In genomic region chr9:120532891-120533290, GRCh38 we compare ENCODE assay signal across 20 cellular contexts. TPM values are rescaled to one million over a fixed set of nuclear protein-coding genes. Genes with fewer than 3 reads are reported as not detected.
DNase-seq lines count a peak whose midpoint lies in the region; ATAC-seq and TF ChIP-seq lines count a peak whose summit lies in the region.
"Had no signal": no experiment of that assay in that cellular context is flagged by ENCODE, and none has a peak within 500 bp of the region (broad histone marks: within the 10 kb centered on the region; RNA-seq: fewer than 3 reads in every experiment).

No MANE protein-coding gene starts in this region.

- TF ChIP-seq CTCF in mammary epithelial cell (conservative IDR thresholded peaks at IDR 0.05 in 1 of 2, IDR thresholded peaks at IDR 0.05 in 1 of 2; ENCODE audit: extremely low read depth in 1 of 2, insufficient read depth in 1 of 2, low read depth in 1 of 2, low read length in 2 of 2) (no peak), nephron progenitor cell (IDR thresholded peaks at IDR 0.05) (no peak), vagina (IDR thresholded peaks at IDR 0.05) (no peak), GM23338 (conservative IDR thresholded peaks at IDR 0.05; ENCODE audit: low read depth in 2 of 2) (no peak)

- no peak for DNase-seq in activated naive CD8-positive, alpha-beta T cell treated with anti-CD3 and anti-CD28 coated beads, Interleukin-2, amount 50 U/mL, for 24 hours
- DNase-seq in mammary epithelial cell, result no peak
- DNase-seq in nephron progenitor cell, result no peak
- DNase-seq in vagina (ENCODE audit: extremely low spot score in 2 of 2), result no peak
- DNase-seq in GM23338 (ENCODE audit: low spot score), result no peak
- no peak for DNase-seq in stimulated activated CD4-positive, alpha-beta T cell treated with anti-CD3 and anti-CD28 coated beads, Interleukin-1b, Interleukin-23, amount 100 ng/mL, for 48 hours
- DNase-seq in NCI-H226, result no peak
- DNase-seq: activated CD4-positive, CD25-positive, alpha-beta regulatory T cell; activated CD8-positive, alpha-beta memory T cell treated with anti-CD3 and anti-CD28 coated beads for 24 hours; effector memory CD8-positive, alpha-beta T cell; NCI-H1105 treated with DMSO at 0.1 percent for 48 hours; NCI-H2107; NCI-H526; nucleus accumbens; SIG-M5; stimulated activated CD4-positive, alpha-beta T cell treated with anti-CD3 and anti-CD28 coated beads, Interleukin-4, amount 100 ng/mL, for 1 hour; substantia nigra had no signal

- H2AFZ ChIP-seq in mammary epithelial cell (ENCODE audit: low read depth, low read length) (peak overlapping the region; percentile 67), GM23338 (no peak overlapping the region)

- H3K4me3 Mint-ChIP-seq in activated naive CD8-positive, alpha-beta T cell, result no peak overlapping the region
- no peak overlapping the region for H3K4me3 Mint-ChIP-seq in activated naive CD8-positive, alpha-beta T cell treated with anti-CD3 and anti-CD28 coated beads, Interleukin-2, amount 50 U/mL, for 24 hours
- H3K4me3 Mint-ChIP-seq in nephron progenitor cell (no peak overlapping the region), GM23338 (no peak overlapping the region)
- H3K4me3 Mint-ChIP-seq: activated T-helper 1 cell treated with anti-CD3 and anti-CD28 coated beads, Interleukin-12 subunit alpha, Interleukin-12 subunit beta, Interleukin-2, Interleukin-4 antibody, amounts not matched to agents 30 ng/mL and 10 ng/mL and 1 ng/mL, durations not matched to agents 14 hours and 24 hours and 36 hours; effector memory CD8-positive, alpha-beta T cell; T-helper 1 cell treated with Interleukin-12 subunit alpha and Interleukin-12 subunit beta and Interleukin-4 antibody, amounts not matched to agents 30 μg/mL and 1 μg/mL, for 36 hours had no signal

- peaks cover 20% of the 10 kb centered on the region for H3K79me2 ChIP-seq in mammary epithelial cell (ENCODE audit: insufficient read depth, low read length)
- H3K79me2 ChIP-seq in GM23338 (replicated peaks; ENCODE audit: insufficient read depth), result peaks cover 4% of the 10 kb centered on the region; the same call in 1 of the 2 replicates

- peak overlapping the region; percentile 66 for H3K27ac Mint-ChIP-seq in activated naive CD8-positive, alpha-beta T cell
- no peak overlapping the region for H3K27ac Mint-ChIP-seq in activated naive CD8-positive, alpha-beta T cell treated with anti-CD3 and anti-CD28 coated beads, Interleukin-2, amount 50 U/mL, for 24 hours
- H3K27ac Mint-ChIP-seq in nephron progenitor cell, result peak overlapping the region; percentile 63
- no peak overlapping the region for H3K27ac Mint-ChIP-seq in GM23338
- H3K27ac Mint-ChIP-seq: activated T-helper 1 cell treated with anti-CD3 and anti-CD28 coated beads, Interleukin-12 subunit alpha, Interleukin-12 subunit beta, Interleukin-2, Interleukin-4 antibody, amounts not matched to agents 30 ng/mL and 10 ng/mL and 1 ng/mL, durations not matched to agents 14 hours and 24 hours and 36 hours; effector memory CD8-positive, alpha-beta T cell; T-helper 1 cell treated with Interleukin-12 subunit alpha and Interleukin-12 subunit beta and Interleukin-4 antibody, amounts not matched to agents 30 μg/mL and 1 μg/mL, for 36 hours had no signal

- dilution Hi-C loops in mammary epithelial cell (cut with HindIII; ENCODE audit: low sequenced_read_pairs), result loop anchor here (5.0 kb wide), 1 partner anchor 49 kb away; the partner anchor contains the start of gene CDK5RAP2

- peaks cover 13% of the 10 kb centered on the region for H3K36me3 ChIP-seq in mammary epithelial cell (ENCODE audit: insufficient read depth, low read length)
- H3K36me3 ChIP-seq in vagina, result peaks cover 0 to 54% of the 10 kb centered on the region in 2 donors
- H3K36me3 ChIP-seq in GM23338 (ENCODE audit: insufficient read depth), result peaks cover 40% of the 10 kb centered on the region

- peaks cover 2% of the 10 kb centered on the region for H3K4me1 Mint-ChIP-seq in activated naive CD8-positive, alpha-beta T cell (ENCODE audit: low read depth)
- no peaks in the 10 kb centered on the region for H3K4me1 Mint-ChIP-seq in activated naive CD8-positive, alpha-beta T cell treated with anti-CD3 and anti-CD28 coated beads, Interleukin-2, amount 50 U/mL, for 24 hours
- H3K4me1 Mint-ChIP-seq in nephron progenitor cell (no peaks in the 10 kb centered on the region), GM23338 (peaks cover 22% of the 10 kb centered on the region)

- no peaks in the 10 kb centered on the region for H3K27me3 Mint-ChIP-seq in activated naive CD8-positive, alpha-beta T cell
- no peaks in the 10 kb centered on the region for H3K27me3 Mint-ChIP-seq in activated naive CD8-positive, alpha-beta T cell treated with anti-CD3 and anti-CD28 coated beads, Interleukin-2, amount 50 U/mL, for 24 hours
- H3K27me3 Mint-ChIP-seq in nephron progenitor cell (ENCODE audit: low read depth, poor library complexity) (peaks cover under 1% of the 10 kb centered on the region), GM23338 (ENCODE audit: insufficient read depth, low read depth, poor library complexity) (no peaks in the 10 kb centered on the region)
- H3K27me3 Mint-ChIP-seq: effector memory CD8-positive, alpha-beta T cell had no signal

- H3K4me1 ChIP-seq in mammary epithelial cell (ENCODE audit: insufficient read depth, low read length) (peaks cover 32% of the 10 kb centered on the region), vagina (peaks cover 5% of the 10 kb centered on the region), GM23338 (ENCODE audit: insufficient read depth) (peaks cover 20% of the 10 kb centered on the region; the same call in 1 of the 2 replicates)

- intact Hi-C loops in mammary epithelial cell (cut with micrococcal nuclease), result loop anchor here (2.0 to 5.0 kb wide), 2 partner anchors 78 to 566 kb away; no protein-coding TSS in a partner anchor
- intact Hi-C loops in vagina (cut with DNase I), result no loop called here

- in situ Hi-C loops in mammary epithelial cell (cut with MboI; ENCODE audit: low sequenced_read_pairs in 2 of 2), result no loop called here

- peak overlapping the region; percentile 93 for H3K27ac ChIP-seq in mammary epithelial cell (ENCODE audit: insufficient read depth, low read depth, low read length)
- peak overlapping the region; percentile 80 for H3K27ac ChIP-seq in vagina
- H3K27ac ChIP-seq in GM23338 (ENCODE audit: low read depth), result no peak overlapping the region

- CTCF ChIA-PET in mammary epithelial cell (lab: Charles Lee; ENCODE audit: low non-redundant PET), result interaction anchor here (0.5 to 0.9 kb wide), 4 partner anchors 78 to 1159 kb away, joined by 3 to 28 read pairs (median 4); no protein-coding TSS in a partner anchor

- peak overlapping the region; percentile 50 for H3K4me2 ChIP-seq in mammary epithelial cell (ENCODE audit: insufficient read depth, low read depth, low read length)
- no peak overlapping the region for H3K4me2 ChIP-seq in GM23338

- no peak for TF ChIP-seq POLR2A in vagina (IDR thresholded peaks at IDR 0.05)

- WGBS in mammary epithelial cell (ENCODE audit: low coverage, missing lambda C conversion rate), result 85% methylated on average over 10 of the region's 10 CpGs

- BruUV-seq in mammary epithelial cell (replicated peaks; lab: Mats Ljungman, UMichigan), result TSS peak; percentile 71

- no peaks in the 10 kb centered on the region for H3K9me2 ChIP-seq in GM23338 (ENCODE audit: insufficient read depth)

- ATAC-seq in activated naive CD8-positive, alpha-beta T cell treated with anti-CD3 and anti-CD28 coated beads, Interleukin-2, amount 50 U/mL, for 24 hours, result no peak
- ATAC-seq in GM23338, result no peak
- ATAC-seq: effector memory CD8-positive, alpha-beta T cell had no signal

- H3F3A ChIP-seq in GM23338 (replicated peaks; ENCODE audit: low read depth), result 0 out of 2 replicates have a peak, but pooled peaks cover 7% of the 10 kb centered on the region

- H3K27me3 ChIP-seq in mammary epithelial cell (ENCODE audit: insufficient read depth, low read length) (no peaks in the 10 kb centered on the region), vagina (no peaks in the 10 kb centered on the region), GM23338 (ENCODE audit: insufficient read depth) (no peaks in the 10 kb centered on the region)

- H3K4me3 ChIP-seq in mammary epithelial cell (replicated peaks in 1 of 3; ENCODE audit: insufficient read depth in 1 of 3, low read depth in 2 of 3, low read length in 3 of 3) (peak overlapping the region in 1 of 3 experiments; percentile 16), vagina (no peak overlapping the region), GM23338 (no peak overlapping the region)

- peaks cover 45% of the 10 kb centered on the region for H3K36me3 Mint-ChIP-seq in activated naive CD8-positive, alpha-beta T cell
- H3K36me3 Mint-ChIP-seq in activated naive CD8-positive, alpha-beta T cell treated with anti-CD3 and anti-CD28 coated beads, Interleukin-2, amount 50 U/mL, for 24 hours (ENCODE audit: low read depth), result peaks cover 74% of the 10 kb centered on the region
- H3K36me3 Mint-ChIP-seq in nephron progenitor cell (ENCODE audit: low read depth) (peaks cover 93% of the 10 kb centered on the region), GM23338 (ENCODE audit: low read depth) (peaks cover 72% of the 10 kb centered on the region)

- H4K20me1 ChIP-seq in mammary epithelial cell (ENCODE audit: insufficient read depth, low read length), result no peaks in the 10 kb centered on the region
- peaks cover 10% of the 10 kb centered on the region; the same call in 1 of the 2 replicates for H4K20me1 ChIP-seq in GM23338 (replicated peaks; ENCODE audit: insufficient read depth)

- H3K9me3 ChIP-seq in mammary epithelial cell (replicated peaks; ENCODE audit: insufficient read depth, low read length) (no peaks in the 10 kb centered on the region), vagina (no peaks in the 10 kb centered on the region)

- H3K9ac ChIP-seq in mammary epithelial cell (ENCODE audit: insufficient read depth, low read length), result peak overlapping the region; percentile 64

- H3K9me3 Mint-ChIP-seq in activated naive CD8-positive, alpha-beta T cell (ENCODE audit: low read depth), result no peaks in the 10 kb centered on the region
- no peaks in the 10 kb centered on the region for H3K9me3 Mint-ChIP-seq in activated naive CD8-positive, alpha-beta T cell treated with anti-CD3 and anti-CD28 coated beads, Interleukin-2, amount 50 U/mL, for 24 hours
- no peaks in the 10 kb centered on the region for H3K9me3 Mint-ChIP-seq in nephron progenitor cell
- no peaks in the 10 kb centered on the region for H3K9me3 Mint-ChIP-seq in GM23338
- H3K9me3 Mint-ChIP-seq: activated T-helper 1 cell treated with anti-CD3 and anti-CD28 coated beads, Interleukin-12 subunit alpha, Interleukin-12 subunit beta, Interleukin-2, Interleukin-4 antibody, amounts not matched to agents 30 ng/mL and 10 ng/mL and 1 ng/mL, durations not matched to agents 14 hours and 24 hours and 36 hours; effector memory CD8-positive, alpha-beta T cell; T-helper 1 cell treated with Interleukin-12 subunit alpha and Interleukin-12 subunit beta and Interleukin-4 antibody, amounts not matched to agents 30 μg/mL and 1 μg/mL, for 36 hours had no signal

TF ChIP-seq in GM23338, 12 proteins besides CTCF, POLR2A, EP300 and RAD21 (continues in another document):
- TF ChIP-seq ZNF331 (CRISPR knock-in tag; IDR thresholded peaks at IDR 0.05; ENCODE audit: low read depth) (no peak), EZH2phosphoT487 (IDR thresholded peaks at IDR 0.05; ENCODE audit: unreplicated experiment) (no peak)

RNA-seq across cellular contexts. Expression of gene CDK5RAP2, which starts 47.1 kb away (rescaled TPM):
- total RNA-seq in mammary epithelial cell (10 to 100 TPM; 31.8 to 43.5 TPM), vagina (54.5 TPM)
- polyA plus RNA-seq in mammary epithelial cell (19.8 TPM), GM23338 (2016; fragmentation: Nextera tagmentation; extraction: Ambion mirVana) (46.1 and 50.7 TPM in 2 replicates)
- polyA minus RNA-seq in mammary epithelial cell, result 33.3 TPM
- total RNA-seq in GM23338 (2014; rRNA removed; shearing (Covaris generic)), result 65.7 and 74.1 TPM in 2 replicates

Comparison
In these comparisons a context has a peak if more than half of its experiments do, and no peak if none do; other contexts are left out.
1. H3K27ac Mint-ChIP-seq: peak in activated naive CD8-positive, alpha-beta T cell (single experiment) and nephron progenitor cell (single experiment); none in activated naive CD8-positive, alpha-beta T cell treated with anti-CD3 and anti-CD28 coated beads, Interleukin-2, amount 50 U/mL, for 24 hours (single experiment) and GM23338 (single experiment).